11 cellular contexts compared by ENCODE assay signal in the genomic region with DNA sequence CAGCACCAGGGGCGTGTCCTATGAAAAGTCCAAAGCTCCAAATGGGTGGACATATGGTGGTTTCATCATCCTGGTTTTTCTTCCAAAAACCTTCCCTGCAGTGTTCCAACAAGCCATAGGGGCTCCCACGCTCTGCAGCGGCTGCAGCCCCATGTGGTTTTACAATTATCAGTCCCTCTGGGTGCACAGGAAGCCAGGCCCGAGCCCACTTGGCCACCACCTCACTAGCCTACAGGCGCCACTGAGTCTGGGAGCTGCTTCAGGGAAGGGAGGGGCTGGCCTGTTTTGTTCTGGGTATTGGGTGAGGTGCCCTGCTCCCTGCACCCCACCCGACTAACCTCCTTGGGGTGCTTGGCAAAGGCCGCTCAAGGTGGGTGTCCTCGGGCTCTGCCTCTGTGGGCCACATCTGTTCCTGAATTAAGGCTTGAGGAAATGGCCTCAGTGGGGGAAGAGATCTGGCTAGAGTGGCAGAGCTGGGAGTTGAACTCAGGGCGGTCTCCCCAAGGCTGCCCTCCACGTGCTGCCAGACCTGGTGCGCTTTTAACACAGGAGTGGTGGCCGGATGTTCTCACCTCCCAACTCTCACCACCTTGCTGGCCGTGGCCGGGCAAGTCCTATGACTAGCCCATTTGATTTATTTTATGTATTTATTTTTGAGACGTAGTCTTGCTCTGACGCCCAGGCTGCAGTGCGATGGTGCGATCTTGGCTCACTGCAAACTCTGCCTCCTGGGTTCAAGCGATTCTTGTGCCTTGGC. TPM values are rescaled to one million over a fixed set of nuclear protein-coding genes. Genes with fewer than 3 reads are reported as not detected.
DNase-seq lines count a peak whose midpoint lies in the region; ATAC-seq and TF ChIP-seq lines count a peak whose summit lies in the region.
"Had no signal": no experiment of that assay in that cellular context is flagged by ENCODE, and none has a peak within 500 bp of the region (broad histone marks: within the 10 kb centered on the region; RNA-seq: fewer than 3 reads in every experiment).

No MANE protein-coding gene starts in this region.

- DNase-seq in CD4-positive, alpha-beta T cell, result no peak
- no peak for DNase-seq in MM.1S
- no peak for DNase-seq in esophagus squamous epithelium (lab: John Stamatoyannopoulos, UW)
- DNase-seq in foreskin keratinocyte, result no peak
- no peak for DNase-seq in stimulated activated CD8-positive, alpha-beta memory T cell treated with anti-CD3 and anti-CD28 coated beads, Interleukin-4, amount 100 ng/mL, for 48 hours
- DNase-seq: erythroblast, NCI-H2029 had no signal

- no peak for TF ChIP-seq POLR2A in esophagus squamous epithelium (IDR thresholded peaks at IDR 0.05)

- H3K4me3 Mint-ChIP-seq in CD4-positive, alpha-beta T cell, result no peak overlapping the region
- H3K4me3 Mint-ChIP-seq: nephron had no signal

- H3K27me3 ChIP-seq in CD4-positive, alpha-beta T cell (ENCODE audit: control insufficient read depth, insufficient read depth, low read length), result no peaks in the 10 kb centered on the region
- H3K27me3 ChIP-seq in MM.1S (replicated peaks; ENCODE audit: insufficient read depth, low read length) (no peaks in the 10 kb centered on the region), esophagus squamous epithelium (no peaks in the 10 kb centered on the region), neutrophil (no peaks in the 10 kb centered on the region), foreskin keratinocyte (no peaks in the 10 kb centered on the region)

- H3K4me1 ChIP-seq in MM.1S (ENCODE audit: low read length), result peaks cover 58% of the 10 kb centered on the region
- peaks cover 39 to 94% (median 61%) of the 10 kb centered on the region in 3 donors for H3K4me1 ChIP-seq in esophagus squamous epithelium
- peaks cover 75 to 86% of the 10 kb centered on the region in 2 experiments for H3K4me1 ChIP-seq in neutrophil (ENCODE audit: control insufficient read depth in 1 of 2, insufficient read depth in 1 of 2, low read depth in 1 of 2, low read length in 1 of 2)
- peaks cover 9% of the 10 kb centered on the region for H3K4me1 ChIP-seq in foreskin keratinocyte

- peaks cover 37% of the 10 kb centered on the region for H3K36me3 Mint-ChIP-seq in CD4-positive, alpha-beta T cell (ENCODE audit: low read depth)

- no peaks in the 10 kb centered on the region for H3K9me2 ChIP-seq in MM.1S (replicated peaks; ENCODE audit: insufficient read depth, low read length)

- H3K27me3 Mint-ChIP-seq in CD4-positive, alpha-beta T cell, result no peaks in the 10 kb centered on the region

- H3K4me3 ChIP-seq in MM.1S (ENCODE audit: low read length) (no peak overlapping the region), esophagus squamous epithelium (no peak overlapping the region), neutrophil (ENCODE audit: low read depth in 1 of 2, low read length in 1 of 2) (no peak overlapping the region)

- H4K20me1 ChIP-seq in MM.1S (ENCODE audit: insufficient read depth, low read length), result no peaks in the 10 kb centered on the region

- H3K9ac ChIP-seq in MM.1S (ENCODE audit: low read length), result no peak overlapping the region

- H3K79me2 ChIP-seq in MM.1S (ENCODE audit: low read length), result no peaks in the 10 kb centered on the region

- no peaks in the 10 kb centered on the region for H3K9me3 ChIP-seq in CD4-positive, alpha-beta T cell (ENCODE audit: control insufficient read depth, low read length)
- H3K9me3 ChIP-seq in MM.1S (replicated peaks; ENCODE audit: insufficient read depth, low read length) (no peaks in the 10 kb centered on the region), esophagus squamous epithelium (no peaks in the 10 kb centered on the region), neutrophil (no peaks in the 10 kb centered on the region)

- H3K9me3 Mint-ChIP-seq in CD4-positive, alpha-beta T cell, result no peaks in the 10 kb centered on the region
- H3K9me3 Mint-ChIP-seq: nephron had no signal

- no peak for ATAC-seq in CD4-positive, alpha-beta T cell (ENCODE audit: poor library complexity)
- no peak for ATAC-seq in foreskin keratinocyte
- no peak for ATAC-seq in GM19463 (IDR thresholded peaks at IDR 0.05; ENCODE audit: unreplicated experiment)
- no peak for ATAC-seq in HG02678 (IDR thresholded peaks at IDR 0.05; ENCODE audit: unreplicated experiment)

- H3K27ac Mint-ChIP-seq in CD4-positive, alpha-beta T cell, result peak overlapping the region; percentile 81
- H3K27ac Mint-ChIP-seq: nephron had no signal

- peaks cover 79% of the 10 kb centered on the region for H3K4me1 Mint-ChIP-seq in CD4-positive, alpha-beta T cell (ENCODE audit: low read depth)

- intact Hi-C loops in CD4-positive, alpha-beta T cell (cut with DNase I, micrococcal nuclease), result loop anchor here (5.0 to 10.0 kb wide), 2 partner anchors 235 to 268 kb away; partner anchors contain the start of genes CDCA5 (in 1 of the 2), ZFPL1 (in 1 of the 2) and ZNHIT2 (in 1 of the 2)
- intact Hi-C loops in esophagus squamous epithelium (cut with DNase I), result loop anchor here (5.0 kb wide), 2 partner anchors 43 to 163 kb away; partner anchors contain the start of gene ARL2

- CTCF ChIA-PET in CD4-positive, alpha-beta T cell (lab: Charles Lee), result interaction anchor here (1.3 to 12.7 kb wide), 8 partner anchors 10 to 164 kb away, joined by 4 to 136 read pairs (median 7); partner anchors contain the start of genes ARL2 and EHD1

- no peak for TF ChIP-seq CTCF in CD4-positive, alpha-beta T cell (IDR thresholded peaks at IDR 0.05)
- TF ChIP-seq CTCF in MM.1S (IDR thresholded peaks at IDR 0.05; ENCODE audit: low read length) (no peak), esophagus squamous epithelium (IDR thresholded peaks at IDR 0.05) (no peak), neutrophil (IDR thresholded peaks at IDR 0.05) (no peak), foreskin keratinocyte (conservative IDR thresholded peaks at IDR 0.05) (no peak)

- H2AFZ ChIP-seq in MM.1S (ENCODE audit: low read length), result no peak overlapping the region

- POLR2A ChIA-PET in CD4-positive, alpha-beta T cell (lab: Charles Lee), result interaction anchor here (0.9 to 27.2 kb wide), 9 partner anchors 14 to 272 kb away, joined by 3 to 767 read pairs (median 8); partner anchors contain the start of genes EHD1, FAU, MRPL49 and RASGRP2

- 79 to 88% methylated on average over 11 to 12 of the region's 19 CpGs for WGBS in esophagus squamous epithelium, 2 donors

- H3K4me2 ChIP-seq in MM.1S (ENCODE audit: low read depth, low read length), result no peak overlapping the region

- peaks cover 22% of the 10 kb centered on the region for H3F3A ChIP-seq in MM.1S (ENCODE audit: insufficient read depth, low read length)

- H3K36me3 ChIP-seq in MM.1S (replicated peaks; ENCODE audit: insufficient read depth, low read length), result 0 out of 2 replicates have a peak, but pooled peaks cover 4% of the 10 kb centered on the region
- peaks cover 3 to 24% (median 13%) of the 10 kb centered on the region in 3 donors for H3K36me3 ChIP-seq in esophagus squamous epithelium
- peaks cover 34% of the 10 kb centered on the region for H3K36me3 ChIP-seq in neutrophil

- peak overlapping the region; percentile 31 for H3K27ac ChIP-seq in CD4-positive, alpha-beta T cell (ENCODE audit: low read depth, low read length)
- H3K27ac ChIP-seq in MM.1S (ENCODE audit: low read length) (peak overlapping the region; percentile 97; the same call in 1 of the 2 replicates), esophagus squamous epithelium (peak overlapping the region in 3 of 4 donors; percentile 46 to 90 (median 52)), neutrophil (peak overlapping the region; percentile 99), foreskin keratinocyte (no peak overlapping the region)

RNA-seq across cellular contexts. Expression of gene CDC42BPG, which starts 5.3 kb away (rescaled TPM):
- 1 to 10 TPM; 6.9 to 9.7 TPM for total RNA-seq in CD4-positive, alpha-beta T cell
- total RNA-seq in esophagus squamous epithelium (10 to 100 TPM; 16.4 to 48.5 (median 25.0) TPM), foreskin keratinocyte (10.3 and 11.1 TPM in 2 replicates)
- 4.7 and 5.3 TPM in 2 replicates for polyA plus RNA-seq in foreskin keratinocyte

RNA-seq across cellular contexts. Expression of gene EHD1, which starts 28.6 kb away (rescaled TPM):
- total RNA-seq in CD4-positive, alpha-beta T cell, result 100 to 1,000 TPM; 132 to 139 TPM
- 10 to 100 TPM; 29.5 to 44.0 (median 31.8) TPM for total RNA-seq in esophagus squamous epithelium
- total RNA-seq in foreskin keratinocyte, result 94.9 and 114 TPM in 2 replicates
- 90.4 and 115 TPM in 2 replicates for polyA plus RNA-seq in foreskin keratinocyte

RNA-seq across cellular contexts. Expression of gene MEN1, which starts 39.4 kb away (rescaled TPM):
- total RNA-seq in CD4-positive, alpha-beta T cell, result 10 to 100 TPM; 16.4 to 17.7 TPM
- total RNA-seq in esophagus squamous epithelium (10 to 100 TPM; 14.9 to 23.3 (median 17.0) TPM), foreskin keratinocyte (27.3 and 30.8 TPM in 2 replicates)
- 30.2 and 35.3 TPM in 2 replicates for polyA plus RNA-seq in foreskin keratinocyte

RNA-seq across cellular contexts. Expression of gene MAP4K2, which starts 46.8 kb away (rescaled TPM):
- total RNA-seq in CD4-positive, alpha-beta T cell, result 10 to 100 TPM; 71.9 to 74.1 TPM
- total RNA-seq in esophagus squamous epithelium, result 1 to 10 TPM; 3.6 to 9.0 (median 6.1) TPM
- total RNA-seq in foreskin keratinocyte, result 26.3 and 27.8 TPM in 2 replicates
- polyA plus RNA-seq in foreskin keratinocyte, result 25.7 and 26.9 TPM in 2 replicates
